8 cellular contexts compared by ENCODE assay signal in the genomic region with DNA sequence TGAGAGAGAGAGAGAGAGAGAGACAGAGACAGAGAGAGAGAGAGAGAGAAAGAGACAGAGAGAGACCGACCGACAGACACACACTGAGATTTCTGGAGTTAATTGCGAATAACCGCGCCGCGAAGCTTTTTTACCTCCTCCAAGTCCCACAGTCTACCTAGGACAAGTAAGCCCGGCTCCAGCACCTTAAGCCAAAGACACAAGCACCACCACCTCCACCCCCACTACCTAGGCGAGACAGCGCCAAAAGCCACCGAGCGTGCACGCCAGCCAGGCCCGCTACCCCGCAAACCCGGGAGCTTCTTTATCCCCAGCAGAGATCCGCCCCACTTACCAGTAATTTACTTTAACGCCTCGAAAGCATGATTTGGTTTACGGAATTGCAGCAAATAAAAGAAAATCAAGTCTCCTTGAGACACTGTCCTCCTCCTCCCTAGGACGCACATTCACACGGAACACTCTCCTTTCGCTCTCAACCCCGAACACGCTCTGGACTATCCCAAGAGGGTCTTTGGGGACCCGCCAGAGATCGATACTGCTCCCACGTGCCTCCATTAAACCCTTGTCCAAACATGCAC.
DNase-seq lines count a peak whose midpoint lies in the region; ATAC-seq and TF ChIP-seq lines count a peak whose summit lies in the region.

No MANE protein-coding gene starts in this region.

- H3K9me3 ChIP-seq in HAP-1: no peaks in the 10 kb centered on the region
- no peaks in the 10 kb centered on the region for H3K9me3 ChIP-seq in muscle layer of duodenum (ENCODE audit: control insufficient read depth in 1 of 2, low read length in 2 of 2)
- H3K9me3 ChIP-seq in upper lobe of right lung: no peaks in the 10 kb centered on the region

- H3K27ac ChIP-seq in dorsolateral prefrontal cortex (peak overlapping the region in 23 of 59 donors; percentile 1 to 71 (median 48)), muscle layer of duodenum (ENCODE audit: low read length) (no peak overlapping the region), upper lobe of right lung (peak overlapping the region; percentile 30)

- in situ Hi-C loops in HAP-1 (cut with MboI; ENCODE audit: low sequenced_read_pairs): no loop called here

- H3K36me3 ChIP-seq in HAP-1 (replicated peaks): peaks cover 36% of the 10 kb centered on the region
- no peaks in the 10 kb centered on the region for H3K36me3 ChIP-seq in muscle layer of duodenum (ENCODE audit: control insufficient read depth in 1 of 2, insufficient read depth in 2 of 2, low read length in 2 of 2)
- no peaks in the 10 kb centered on the region for H3K36me3 ChIP-seq in upper lobe of right lung

- H3K4me1 ChIP-seq in HAP-1 (peaks cover 28% of the 10 kb centered on the region), muscle layer of duodenum (ENCODE audit: control insufficient read depth in 1 of 2, insufficient read depth in 2 of 2, low read length in 2 of 2) (no peaks in the 10 kb centered on the region), upper lobe of right lung (no peaks in the 10 kb centered on the region)

- intact Hi-C loops in dorsolateral prefrontal cortex (cut with DNase I): no loop called here
- intact Hi-C loops in upper lobe of right lung (cut with DNase I): no loop called here

- H3K27me3 ChIP-seq in HAP-1 (ENCODE audit: low read depth) (no peaks in the 10 kb centered on the region), dorsolateral prefrontal cortex (peaks cover 0 to 69% (median 23%) of the 10 kb centered on the region in 45 donors), muscle layer of duodenum (ENCODE audit: low read depth, low read length) (no peaks in the 10 kb centered on the region), upper lobe of right lung (no peaks in the 10 kb centered on the region)

- no peak for TF ChIP-seq CTCF in dorsolateral prefrontal cortex (IDR thresholded peaks at IDR 0.05 in 54 of 56, conservative IDR thresholded peaks at IDR 0.05 in 2 of 56; ENCODE audit: low read depth in 1 of 56, partially characterized antibody in 56 of 56)
- no peak for TF ChIP-seq CTCF in upper lobe of right lung (IDR thresholded peaks at IDR 0.05)

- ATAC-seq in upper lobe of right lung: peak; percentile 46
- no peak for ATAC-seq in GM18511 (IDR thresholded peaks at IDR 0.05; ENCODE audit: unreplicated experiment)

- DNase-seq in HAP-1 (ENCODE audit: low spot score in 2 of 2) (peak; percentile 41 to 67), T-helper 2 cell (peak in 3 of 5 experiments; percentile 2 to 64 (median 12)), dorsolateral prefrontal cortex (peak in 1 of 10 donors; percentile 6), upper lobe of right lung (no peak), NCI-H526 treated with DMSO at 0.1 percent for 48 hours (lab: John Stamatoyannopoulos, UW) (no peak), inferior parietal cortex (ENCODE audit: extremely low spot score) (no peak)

- peak overlapping the region; percentile 72 for H3K4me3 ChIP-seq in HAP-1
- peak overlapping the region; percentile 11 to 68 (median 52) for H3K4me3 ChIP-seq in dorsolateral prefrontal cortex
- peak overlapping the region; percentile 72 to 76 for H3K4me3 ChIP-seq in muscle layer of duodenum (ENCODE audit: low read depth in 1 of 2, low read length in 2 of 2)
- peak overlapping the region; percentile 60 for H3K4me3 ChIP-seq in upper lobe of right lung

Comparison
In these comparisons a context has a peak if more than half of its experiments do, and no peak if none do; other contexts are left out.
1. DNase-seq: peak in HAP-1 (2 of 2) and T-helper 2 cell (3 of 5); none in upper lobe of right lung (single experiment), NCI-H526 treated with DMSO at 0.1 percent for 48 hours (single experiment) and inferior parietal cortex (single experiment).
2. Peak in every context shown above with its lines, with median percentiles within 50 percentile points of each other: H3K4me3 ChIP-seq.